12 cellular contexts compared by ENCODE assay signal in genomic region chr1:16158025-16158424, GRCh38. TPM values are rescaled to one million over a fixed set of nuclear protein-coding genes. Genes with fewer than 3 reads are reported as not detected.
A peak's percentile ranks its signal among the peaks of the same experiment; 100 is the strongest.
DNase-seq lines count a peak whose midpoint lies in the region.
"Had no signal": no experiment of that assay in that cellular context is flagged by ENCODE, and none has a peak within 500 bp of the region (broad histone marks: within the 10 kb centered on the region; RNA-seq: fewer than 3 reads in every experiment).

No MANE protein-coding gene starts in this region.

- H3K9ac ChIP-seq in mesendoderm (ENCODE audit: low read length) = no peak overlapping the region
- H3K9ac ChIP-seq: parathyroid adenoma had no signal

- intact Hi-C loops in CD4-positive, alpha-beta memory T cell (cut with micrococcal nuclease) = no loop called here

- H4K8ac ChIP-seq in mesendoderm (ENCODE audit: low read depth, low read length) = no peak overlapping the region

- H2BK120ac ChIP-seq in mesendoderm (ENCODE audit: low read depth, low read length) = no peak overlapping the region

- peak overlapping the region in 7 of 8 donors; percentile 8 to 53 (median 36) for H3K4me3 Mint-ChIP-seq in CD4-positive, alpha-beta memory T cell

- H2BK5ac ChIP-seq in mesendoderm (ENCODE audit: low read length) = no peak overlapping the region

- H3K27me3 Mint-ChIP-seq in CD4-positive, alpha-beta memory T cell = peaks cover under 1 to 1% of the 10 kb centered on the region in 2 donors

- H3K4ac ChIP-seq in mesendoderm (ENCODE audit: low read depth, low read length) = no peak overlapping the region

- H3K9me3 ChIP-seq in CD4-positive, alpha-beta memory T cell (ENCODE audit: control insufficient read depth in 1 of 2, low read length in 2 of 2) = no peaks in the 10 kb centered on the region

- H3K4me3 ChIP-seq in CD4-positive, alpha-beta memory T cell (ENCODE audit: low read length in 2 of 2) = no peak overlapping the region
- H3K4me3 ChIP-seq in Jurkat, Clone E6-1 (ENCODE audit: low read length) = no peak overlapping the region
- H3K4me3 ChIP-seq in mesendoderm (ENCODE audit: low read length) = no peak overlapping the region

- no peak overlapping the region for H3K18ac ChIP-seq in mesendoderm (ENCODE audit: low read length)

- WGBS in mesendoderm (ENCODE audit: extremely low coverage, insufficient coverage, low lambda C conversion rate) = no CpG with 5 or more reads among the region's 5 CpGs

- no peaks in the 10 kb centered on the region for H3K27me3 ChIP-seq in CD4-positive, alpha-beta memory T cell (ENCODE audit: insufficient read depth, low read length)
- H3K27me3 ChIP-seq in mesendoderm (ENCODE audit: insufficient read depth, low read length, poor library complexity) = no peaks in the 10 kb centered on the region

- no peak overlapping the region for H3K4me2 ChIP-seq in mesendoderm (ENCODE audit: low read length)

- no peak overlapping the region for H3K23ac ChIP-seq in mesendoderm (ENCODE audit: low read length)

- peaks cover 79% of the 10 kb centered on the region for H3K4me1 ChIP-seq in CD4-positive, alpha-beta memory T cell (ENCODE audit: insufficient read depth, low read length)
- peaks cover 18% of the 10 kb centered on the region for H3K4me1 ChIP-seq in mesendoderm (ENCODE audit: control insufficient read depth, low read depth, low read length)
- H3K4me1 ChIP-seq: parathyroid adenoma had no signal

- peaks cover 2% of the 10 kb centered on the region for H3K79me1 ChIP-seq in mesendoderm (ENCODE audit: low read length)

- H3K36me3 ChIP-seq in CD4-positive, alpha-beta memory T cell (ENCODE audit: insufficient read depth, low read length) = no peaks in the 10 kb centered on the region
- no peaks in the 10 kb centered on the region for H3K36me3 ChIP-seq in mesendoderm (ENCODE audit: control insufficient read depth, insufficient read depth, low read length)

- POLR2A ChIA-PET in CD4-positive, alpha-beta memory T cell (lab: Charles Lee; ENCODE audit: partially characterized antibody) = no interaction called here

- H3K27ac ChIP-seq in CD4-positive, alpha-beta memory T cell (ENCODE audit: low read depth, low read length) = no peak overlapping the region
- H3K27ac ChIP-seq in mesendoderm (ENCODE audit: low read depth, low read length) = no peak overlapping the region
- H3K27ac ChIP-seq: parathyroid adenoma had no signal

- no peaks in the 10 kb centered on the region for H3K9me3 Mint-ChIP-seq in CD4-positive, alpha-beta memory T cell

- peak overlapping the region; percentile 25 for H3K56ac ChIP-seq in mesendoderm (ENCODE audit: low read length)

- peaks cover 33 to 76% (median 53%) of the 10 kb centered on the region in 4 donors for H3K4me1 Mint-ChIP-seq in CD4-positive, alpha-beta memory T cell

- H2BK15ac ChIP-seq in mesendoderm (replicated peaks; ENCODE audit: low read depth) = no peak overlapping the region

- DNase-seq in CD4-positive, alpha-beta memory T cell = peak; percentile 67 to 77 (median 73)
- peak; percentile 59 for DNase-seq in Jurkat, Clone E6-1 (ENCODE audit: low read depth, low spot score)
- DNase-seq in activated T-helper 1 cell treated with Interleukin-2 at 50 U/mL for 16 hours (ENCODE audit: low read depth) (peak; percentile 12), mesendoderm (no peak), pons (ENCODE audit: low spot score) (no peak), NCI-H2227 (lab: John Stamatoyannopoulos, UW; ENCODE audit: unreplicated experiment) (no peak), ureter (ENCODE audit: low spot score) (no peak)
- no peak for DNase-seq in effector CD8-positive, alpha-beta T cell (lab: John Stamatoyannopoulos, UW)
- DNase-seq: aorta, left ventricle myocardium superior, NCI-H1092 treated with DMSO at 0.1 percent for 48 hours had no signal

- H4K5ac ChIP-seq in mesendoderm (ENCODE audit: low read length) = no peak overlapping the region

- peak overlapping the region; percentile 20 to 81 (median 48) for H3K27ac Mint-ChIP-seq in CD4-positive, alpha-beta memory T cell

- H2AK5ac ChIP-seq in mesendoderm (ENCODE audit: low read length) = peak overlapping the region; percentile 72

- CTCF ChIA-PET in CD4-positive, alpha-beta memory T cell (lab: Charles Lee; ENCODE audit: partially characterized antibody) = no interaction called here

- H3K79me2 ChIP-seq in mesendoderm (ENCODE audit: control insufficient read depth, insufficient read depth, low read length) = peaks cover 31% of the 10 kb centered on the region
- H3K79me2 ChIP-seq: parathyroid adenoma had no signal

- H3K36me3 Mint-ChIP-seq in CD4-positive, alpha-beta memory T cell = no peaks in the 10 kb centered on the region

RNA-seq across cellular contexts. Expression of gene EPHA2, which starts 2.2 kb away (rescaled TPM):
- not detected for total RNA-seq in CD4-positive, alpha-beta memory T cell
- polyA plus RNA-seq in CD4-positive, alpha-beta memory T cell = not detected
- not detected for polyA plus RNA-seq in Jurkat, Clone E6-1 (2012; ENCODE audit: insufficient read depth, insufficient read length)
- polyA plus RNA-seq in mesendoderm (2013, experiment 1 of 2) = 78.4 TPM
- polyA plus RNA-seq in mesendoderm (2013, experiment 2 of 2) = 74.3 TPM
- 58.9 TPM for total RNA-seq in ureter

RNA-seq across cellular contexts. Expression of gene ARHGEF19, which starts 54.4 kb away (rescaled TPM):
- 10 to 100 TPM; 13.1 to 16.7 TPM for total RNA-seq in CD4-positive, alpha-beta memory T cell
- 10 to 100 TPM in 1 of 2 donors, 1 to 10 TPM in 1; 7.6 to 11.2 TPM for polyA plus RNA-seq in CD4-positive, alpha-beta memory T cell
- polyA plus RNA-seq in Jurkat, Clone E6-1 (2012; ENCODE audit: insufficient read depth, insufficient read length) = 20.7 TPM
- polyA plus RNA-seq in mesendoderm (2013, experiment 1 of 2) = 27.7 TPM
- polyA plus RNA-seq in mesendoderm (2013, experiment 2 of 2) = 26.7 TPM
- 24.8 TPM for total RNA-seq in ureter

Comparison
In these comparisons a context has a peak if more than half of its experiments do, and no peak if none do; other contexts are left out.
1. DNase-seq: peak in CD4-positive, alpha-beta memory T cell (5 of 5), Jurkat, Clone E6-1 (single experiment) and activated T-helper 1 cell treated with Interleukin-2 at 50 U/mL for 16 hours (single experiment); none in mesendoderm (single experiment), pons (single experiment), effector CD8-positive, alpha-beta T cell (single experiment), NCI-H2227 (single experiment) and ureter (single experiment).
2. RNA of gene EPHA2, which starts 2.2 kb away (total RNA-seq): 58.9 TPM in ureter (single experiment); not detected in CD4-positive, alpha-beta memory T cell; every median in the first group is over 10 times any median in the second.